In genomic region chr1:111618953-111619634, GRCh38 we compare ENCODE assay signal across 8 cellular contexts. TPM values are rescaled to one million over a fixed set of nuclear protein-coding genes. Genes with fewer than 3 reads are reported as not detected.
A peak's percentile ranks its signal among the peaks of the same experiment; 100 is the strongest.
DNase-seq lines count a peak whose midpoint lies in the region; ATAC-seq, FAIRE-seq and TF ChIP-seq lines count a peak whose summit lies in the region.

No MANE protein-coding gene starts in this region.

- H3K27ac ChIP-seq in Panc1 (ENCODE audit: low read length) (peak overlapping the region; percentile 79), esophagus (ENCODE audit: low read depth in 2 of 2, low read length in 1 of 2) (peak overlapping the region; percentile 71 to 73)

- H3K27me3 ChIP-seq in Panc1 (ENCODE audit: control insufficient read depth, insufficient read depth, low read length): no peaks in the 10 kb centered on the region
- no peaks in the 10 kb centered on the region for H3K27me3 ChIP-seq in esophagus (ENCODE audit: control insufficient read depth in 1 of 2, insufficient read depth in 2 of 2, low read length in 2 of 2)

- H3K4me3 ChIP-seq in Panc1 (ENCODE audit: low read depth in 2 of 2, low read length in 2 of 2) (peak overlapping the region; percentile 69 to 74), esophagus (ENCODE audit: low read depth in 1 of 2, low read length in 2 of 2) (peak overlapping the region; percentile 86 to 99)

- CTCF ChIA-PET in Panc1 (lab: Charles Lee): interaction anchor here (1.1 kb wide), 1 partner anchor 111 kb away, joined by 7 read pairs; no protein-coding TSS in a partner anchor

- no peak for DNase-seq in CD14-positive monocyte (ENCODE audit: low spot score)
- DNase-seq in Panc1 (ENCODE audit: low read depth, low spot score): no peak
- DNase-seq in progenitor cell of endocrine pancreas (ENCODE audit: low spot score, unreplicated experiment): no peak
- no peak for DNase-seq in SHP77 treated with DMSO at 0.1 percent for 48 hours (lab: John Stamatoyannopoulos, UW)
- no peak for DNase-seq in NCI-H1105 (lab: John Stamatoyannopoulos, UW)
- no peak for DNase-seq in HTR-8/SVneo (ENCODE audit: insufficient read length, low spot score)

- WGBS in esophagus, 2 donors: 43 to 46% methylated on average over 19 of the region's 19 CpGs

- peak; percentile 10 for ATAC-seq in GM21786 (IDR thresholded peaks at IDR 0.05; ENCODE audit: unreplicated experiment)
- ATAC-seq in Panc1: peak; percentile 31

- peaks cover 72% of the 10 kb centered on the region for H3K4me1 Mint-ChIP-seq in CD14-positive monocyte
- peaks cover 20% of the 10 kb centered on the region for H3K4me1 Mint-ChIP-seq in progenitor cell of endocrine pancreas (ENCODE audit: low read depth)

- intact Hi-C loops in CD14-positive monocyte (cut with micrococcal nuclease) (loop anchor here (5.0 to 10.0 kb wide), 2 partner anchors 116 to 417 kb away; partner anchors contain the start of genes DENND2D (in 1 of the 2) and INKA2 (in 1 of the 2)), Panc1 (cut with micrococcal nuclease; ENCODE audit: unreplicated experiment) (no loop called here)

- H3K36me3 ChIP-seq in Panc1 (ENCODE audit: control insufficient read depth, insufficient read depth, low read length) (no peaks in the 10 kb centered on the region; the same call in 1 of the 2 replicates), esophagus (ENCODE audit: control insufficient read depth in 2 of 2, insufficient read depth in 2 of 2, low read length in 1 of 2) (no peaks in the 10 kb centered on the region)

- in situ Hi-C loops in Panc1 (cut with HindIII; ENCODE audit: low pct_unique_long_range_greater_than_20kb, low sequenced_read_pairs): no loop called here

- H3K4me1 ChIP-seq in Panc1 (ENCODE audit: control insufficient read depth, insufficient read depth, low read length) (peaks cover 6% of the 10 kb centered on the region; the same call in 1 of the 2 replicates), esophagus (ENCODE audit: control insufficient read depth in 2 of 2, insufficient read depth in 2 of 2, low read length in 1 of 2) (no peaks in the 10 kb centered on the region)

- H3K36me3 Mint-ChIP-seq in CD14-positive monocyte (peaks cover 10 to 21% of the 10 kb centered on the region in 2 donors), progenitor cell of endocrine pancreas (ENCODE audit: insufficient read depth) (no peaks in the 10 kb centered on the region)

- TF ChIP-seq CTCF in CD14-positive monocyte (IDR thresholded peaks at IDR 0.05) (no peak), Panc1 (IDR thresholded peaks at IDR 0.05) (no peak), progenitor cell of endocrine pancreas (IDR thresholded peaks at IDR 0.05; ENCODE audit: unreplicated experiment) (no peak)

- BruUV-seq in Panc1 (replicated peaks; lab: Mats Ljungman, UMichigan): no TSS peak

- no peaks in the 10 kb centered on the region for H3K9me3 Mint-ChIP-seq in CD14-positive monocyte
- no peaks in the 10 kb centered on the region for H3K9me3 Mint-ChIP-seq in progenitor cell of endocrine pancreas (ENCODE audit: low read depth)

- POLR2A ChIA-PET in Panc1 (lab: Charles Lee): interaction anchor here (0.6 kb wide), 2 partner anchors 90 to 102 kb away, joined by 3 to 4 read pairs; no protein-coding TSS in a partner anchor

- H3K27ac Mint-ChIP-seq in CD14-positive monocyte (peak overlapping the region in 6 of 7 donors; percentile 88 to 97 (median 93)), progenitor cell of endocrine pancreas (no peak overlapping the region)

- H3K27me3 Mint-ChIP-seq in CD14-positive monocyte (ENCODE audit: low read depth in 3 of 3) (no peaks in the 10 kb centered on the region), progenitor cell of endocrine pancreas (peaks cover 10% of the 10 kb centered on the region)

- peak overlapping the region; percentile 75 to 89 for H3K4me3 Mint-ChIP-seq in CD14-positive monocyte
- peak overlapping the region; percentile 81 for H3K4me3 Mint-ChIP-seq in progenitor cell of endocrine pancreas (ENCODE audit: low read depth)

- FAIRE-seq in HTR-8/SVneo (lab: Jason Lieb, UNC): no peak

- H3K9me3 ChIP-seq in Panc1 (ENCODE audit: control insufficient read depth, insufficient read depth, low read depth, low read length) (no peaks in the 10 kb centered on the region), esophagus (ENCODE audit: control insufficient read depth in 2 of 2, insufficient read depth in 1 of 2, low read depth in 1 of 2, low read length in 1 of 2) (no peaks in the 10 kb centered on the region)

RNA-seq across cellular contexts. Expression of gene RAP1A, which starts 0.5 kb away (rescaled TPM):
- polyA plus RNA-seq in CD14-positive monocyte: 10 to 100 TPM; 41.2 to 75.3 TPM
- 37.1 TPM for total RNA-seq in Panc1 (2021; ENCODE audit: unreplicated experiment)
- 35.8 TPM for polyA plus RNA-seq in Panc1 (2012; ENCODE audit: insufficient read length)
- 10 to 100 TPM; 56.8 to 60.2 TPM for polyA plus RNA-seq in esophagus
- total RNA-seq in progenitor cell of endocrine pancreas: 36.6 and 38.8 TPM in 2 replicates
